In genomic region chr9:75358837-75359236, GRCh38 we compare ENCODE assay signal across 18 cellular contexts.
"Had no signal": no experiment of that assay in that cellular context is flagged by ENCODE, and none has a peak within 500 bp of the region (broad histone marks: within the 10 kb centered on the region; RNA-seq: fewer than 3 reads in every experiment).

No MANE protein-coding gene starts in this region.

- H3K27ac ChIP-seq: epithelial cell of prostate, esophagus muscularis mucosa, pancreas, stomach, thoracic aorta had no signal

- H3K36me3 ChIP-seq: esophagus muscularis mucosa, neural progenitor cell, pancreas, stomach, thoracic aorta had no signal

- H3K27me3 ChIP-seq: esophagus muscularis mucosa, neural progenitor cell, pancreas, stomach had no signal

- H3K4me1 ChIP-seq: esophagus muscularis mucosa, pancreas, stomach had no signal

- H3K9ac ChIP-seq: neural progenitor cell had no signal

- ATAC-seq: mucosa of descending colon, natural killer cell, pancreas, right cardiac atrium had no signal

- H3K4me3 ChIP-seq: esophagus muscularis mucosa, mucosa of descending colon, neural progenitor cell, pancreas, stomach, thoracic aorta had no signal

- DNase-seq: effector memory CD4-positive, alpha-beta T cell; foreskin fibroblast; kidney glomerular epithelial cell; mammary epithelial cell; mucosa of descending colon; natural killer cell; nucleus accumbens; pancreas; right cardiac atrium; small intestine; stimulated activated CD4-positive, alpha-beta T cell treated with anti-CD3 and anti-CD28 coated beads, Interleukin-12 subunit alpha, Interleukin-12 subunit beta, amount 100 ng/mL, for 4 hours; stimulated activated naive CD4-positive, alpha-beta T cell; stomach; substantia nigra had no signal

- H3K9me3 ChIP-seq: pancreas, thoracic aorta had no signal
